ENCODE assay signal across 1 cellular context in the genomic region with DNA sequence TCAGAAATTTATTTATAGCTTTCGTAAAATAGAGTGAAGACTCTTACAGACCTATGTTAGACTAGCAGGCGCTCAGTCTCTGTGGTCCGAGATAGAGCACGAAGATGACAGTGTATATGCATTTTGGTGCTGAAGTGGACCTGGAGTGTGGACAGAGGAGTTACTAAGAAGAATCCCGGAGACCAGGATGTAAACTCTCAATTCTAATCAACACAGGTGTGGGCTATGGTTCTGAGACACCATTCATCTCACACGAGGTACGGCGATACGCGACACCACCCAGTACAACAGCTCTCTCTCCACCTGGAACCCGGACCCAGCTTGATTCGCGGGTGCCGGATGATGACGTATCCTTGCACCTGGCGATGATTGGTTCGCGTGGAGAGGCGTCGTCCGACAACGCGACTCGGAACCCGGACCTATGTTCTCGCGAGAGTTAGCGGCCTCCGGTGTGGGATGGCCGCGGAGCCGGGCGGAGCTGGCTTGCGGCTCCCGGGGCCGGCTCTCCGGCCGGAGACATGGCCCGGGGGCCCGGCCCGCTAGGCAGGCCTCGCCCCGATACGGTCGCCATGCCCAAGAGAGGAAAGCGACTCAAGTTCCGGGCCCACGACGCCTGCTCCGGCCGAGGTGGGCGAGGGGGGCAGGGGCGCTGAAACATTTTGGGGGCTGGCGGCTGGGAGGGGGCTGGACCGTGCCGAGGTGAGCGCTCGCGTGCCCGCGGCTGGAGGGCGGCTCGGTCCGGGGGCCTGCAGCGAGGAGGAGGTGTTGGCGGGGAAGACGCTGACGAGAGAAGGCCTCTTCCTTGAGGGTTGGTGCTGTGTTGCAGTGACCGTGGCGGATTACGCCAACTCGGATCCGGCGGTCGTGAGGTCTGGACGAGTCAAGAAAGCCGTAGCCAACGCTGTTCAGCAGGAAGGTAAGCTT.
TF ChIP-seq lines count a peak whose summit lies in the region.

A gene with protein sequence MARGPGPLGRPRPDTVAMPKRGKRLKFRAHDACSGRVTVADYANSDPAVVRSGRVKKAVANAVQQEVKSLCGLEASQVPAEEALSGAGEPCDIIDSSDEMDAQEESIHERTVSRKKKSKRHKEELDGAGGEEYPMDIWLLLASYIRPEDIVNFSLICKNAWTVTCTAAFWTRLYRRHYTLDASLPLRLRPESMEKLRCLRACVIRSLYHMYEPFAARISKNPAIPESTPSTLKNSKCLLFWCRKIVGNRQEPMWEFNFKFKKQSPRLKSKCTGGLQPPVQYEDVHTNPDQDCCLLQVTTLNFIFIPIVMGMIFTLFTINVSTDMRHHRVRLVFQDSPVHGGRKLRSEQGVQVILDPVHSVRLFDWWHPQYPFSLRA (plus strand): TSS at position 427 of the 924 bp plus-strand sequence. CDS start 92 bp downstream, at position 519.

TF ChIP-seq in K562, 482 proteins besides CTCF, POLR2A, EP300 and RAD21 (continued from another document and continues in another):
- TF ChIP-seq ZFP36 (IDR thresholded peaks at IDR 0.05; ENCODE audit: low read depth, low read length, partially characterized antibody) (no peak), DACH1 (IDR thresholded peaks at IDR 0.05; ENCODE audit: partially characterized antibody) (peak; percentile 29), MYBL2 (IDR thresholded peaks at IDR 0.05; ENCODE audit: low read depth) (no peak), MYBL2 (CRISPR knock-in tag; IDR thresholded peaks at IDR 0.05; ENCODE audit: borderline replicate concordance) (no peak), ZNF24 (IDR thresholded peaks at IDR 0.05) (no peak; the same call in 1 of the 2 replicates), HIVEP1 (CRISPR knock-in tag; IDR thresholded peaks at IDR 0.05) (no peak), ESRRA (IDR thresholded peaks at IDR 0.05; ENCODE audit: borderline replicate concordance, low read depth) (peak; percentile 65; the same call in 1 of the 2 replicates), TCF3 (CRISPR knock-in tag; IDR thresholded peaks at IDR 0.05) (no peak; the same call in none of the 2 replicates), NCOA4 (IDR thresholded peaks at IDR 0.05; ENCODE audit: partially characterized antibody) (no peak), ZKSCAN1 (IDR thresholded peaks at IDR 0.05; ENCODE audit: low read depth, low read length) (peak; percentile 51; the same call in 1 of the 2 replicates), ZNF224 (CRISPR knock-in tag; IDR thresholded peaks at IDR 0.05) (no peak), NR2C2 (CRISPR knock-in tag; IDR thresholded peaks at IDR 0.05) (peak; percentile 78; the same call in 1 of the 2 replicates), NR2C2 (tag; IDR thresholded peaks at IDR 0.05) (peak; percentile 79), MCM5 (IDR thresholded peaks at IDR 0.05; ENCODE audit: low read depth) (no peak), MAZ (CRISPR knock-in tag; conservative IDR thresholded peaks at IDR 0.05 in 1 of 2, IDR thresholded peaks at IDR 0.05 in 1 of 2) (peak; percentile 67 to 75; a peak in 3 of 4 replicates), RBM15 (IDR thresholded peaks at IDR 0.05; ENCODE audit: insufficient read depth, low read length) (no peak), PHF8 (IDR thresholded peaks at IDR 0.05; ENCODE audit: borderline replicate concordance, low read length) (peak; percentile 80), NR2C1 (IDR thresholded peaks at IDR 0.05) (no peak; the same call in 1 of the 2 replicates), NR2C1 (tag; IDR thresholded peaks at IDR 0.05) (peak; percentile 56; the same call in 1 of the 2 replicates), POLR2B (IDR thresholded peaks at IDR 0.05; ENCODE audit: low read depth, partially characterized antibody) (peak; percentile 99), CBFA2T2 (conservative IDR thresholded peaks at IDR 0.05) (no peak), NFE2L1 (tag; IDR thresholded peaks at IDR 0.05; ENCODE audit: borderline replicate concordance, low read depth) (no peak), ATF1 (CRISPR knock-in tag; IDR thresholded peaks at IDR 0.05) (peak; percentile 98), ATF1 (tag; IDR thresholded peaks at IDR 0.05) (peak; percentile 100), PPARD (CRISPR knock-in tag; IDR thresholded peaks at IDR 0.05) (no peak), XRCC5 (IDR thresholded peaks at IDR 0.05; ENCODE audit: low read depth, low read length) (0 out of 2 replicates have a peak, but pooled peaks have one; percentile 13), GABPB2 (CRISPR knock-in tag; conservative IDR thresholded peaks at IDR 0.05) (no peak), ZBED1 (IDR thresholded peaks at IDR 0.05) (no peak), SRF (CRISPR knock-in tag; IDR thresholded peaks at IDR 0.05) (no peak; a peak in 1 of 4 replicates), CBFA2T3 (IDR thresholded peaks at IDR 0.05) (peak; percentile 23; the same call in 1 of the 2 replicates), ZNF212 (CRISPR knock-in tag; IDR thresholded peaks at IDR 0.05) (no peak), GTF2E2 (tag; IDR thresholded peaks at IDR 0.05) (peak; percentile 48; the same call in 1 of the 2 replicates), PRMT5 (CRISPR knock-in tag; IDR thresholded peaks at IDR 0.05) (no peak), ZNF316 (IDR thresholded peaks at IDR 0.05) (peak; percentile 23; the same call in 1 of the 2 replicates), TEAD1 (CRISPR knock-in tag; IDR thresholded peaks at IDR 0.05) (peak; percentile 24 to 91; a peak in 2 of 4 replicates)
- TF ChIP-seq, protein P1, sequence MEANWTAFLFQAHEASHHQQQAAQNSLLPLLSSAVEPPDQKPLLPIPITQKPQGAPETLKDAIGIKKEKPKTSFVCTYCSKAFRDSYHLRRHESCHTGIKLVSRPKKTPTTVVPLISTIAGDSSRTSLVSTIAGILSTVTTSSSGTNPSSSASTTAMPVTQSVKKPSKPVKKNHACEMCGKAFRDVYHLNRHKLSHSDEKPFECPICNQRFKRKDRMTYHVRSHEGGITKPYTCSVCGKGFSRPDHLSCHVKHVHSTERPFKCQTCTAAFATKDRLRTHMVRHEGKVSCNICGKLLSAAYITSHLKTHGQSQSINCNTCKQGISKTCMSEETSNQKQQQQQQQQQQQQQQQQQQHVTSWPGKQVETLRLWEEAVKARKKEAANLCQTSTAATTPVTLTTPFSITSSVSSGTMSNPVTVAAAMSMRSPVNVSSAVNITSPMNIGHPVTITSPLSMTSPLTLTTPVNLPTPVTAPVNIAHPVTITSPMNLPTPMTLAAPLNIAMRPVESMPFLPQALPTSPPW (CRISPR knock-in tag; IDR thresholded peaks at IDR 0.05) = peak; percentile 68
- TF ChIP-seq, protein P2, sequence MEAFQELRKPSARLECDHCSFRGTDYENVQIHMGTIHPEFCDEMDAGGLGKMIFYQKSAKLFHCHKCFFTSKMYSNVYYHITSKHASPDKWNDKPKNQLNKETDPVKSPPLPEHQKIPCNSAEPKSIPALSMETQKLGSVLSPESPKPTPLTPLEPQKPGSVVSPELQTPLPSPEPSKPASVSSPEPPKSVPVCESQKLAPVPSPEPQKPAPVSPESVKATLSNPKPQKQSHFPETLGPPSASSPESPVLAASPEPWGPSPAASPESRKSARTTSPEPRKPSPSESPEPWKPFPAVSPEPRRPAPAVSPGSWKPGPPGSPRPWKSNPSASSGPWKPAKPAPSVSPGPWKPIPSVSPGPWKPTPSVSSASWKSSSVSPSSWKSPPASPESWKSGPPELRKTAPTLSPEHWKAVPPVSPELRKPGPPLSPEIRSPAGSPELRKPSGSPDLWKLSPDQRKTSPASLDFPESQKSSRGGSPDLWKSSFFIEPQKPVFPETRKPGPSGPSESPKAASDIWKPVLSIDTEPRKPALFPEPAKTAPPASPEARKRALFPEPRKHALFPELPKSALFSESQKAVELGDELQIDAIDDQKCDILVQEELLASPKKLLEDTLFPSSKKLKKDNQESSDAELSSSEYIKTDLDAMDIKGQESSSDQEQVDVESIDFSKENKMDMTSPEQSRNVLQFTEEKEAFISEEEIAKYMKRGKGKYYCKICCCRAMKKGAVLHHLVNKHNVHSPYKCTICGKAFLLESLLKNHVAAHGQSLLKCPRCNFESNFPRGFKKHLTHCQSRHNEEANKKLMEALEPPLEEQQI (IDR thresholded peaks at IDR 0.05) = no peak
- TF ChIP-seq, protein P3, sequence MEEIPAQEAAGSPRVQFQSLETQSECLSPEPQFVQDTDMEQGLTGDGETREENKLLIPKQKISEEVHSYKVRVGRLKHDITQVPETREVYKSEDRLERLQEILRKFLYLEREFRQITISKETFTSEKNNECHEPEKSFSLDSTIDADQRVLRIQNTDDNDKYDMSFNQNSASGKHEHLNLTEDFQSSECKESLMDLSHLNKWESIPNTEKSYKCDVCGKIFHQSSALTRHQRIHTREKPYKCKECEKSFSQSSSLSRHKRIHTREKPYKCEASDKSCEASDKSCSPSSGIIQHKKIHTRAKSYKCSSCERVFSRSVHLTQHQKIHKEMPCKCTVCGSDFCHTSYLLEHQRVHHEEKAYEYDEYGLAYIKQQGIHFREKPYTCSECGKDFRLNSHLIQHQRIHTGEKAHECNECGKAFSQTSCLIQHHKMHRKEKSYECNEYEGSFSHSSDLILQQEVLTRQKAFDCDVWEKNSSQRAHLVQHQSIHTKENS (CRISPR knock-in tag; IDR thresholded peaks at IDR 0.05) = no peak
- TF ChIP-seq, protein P4, sequence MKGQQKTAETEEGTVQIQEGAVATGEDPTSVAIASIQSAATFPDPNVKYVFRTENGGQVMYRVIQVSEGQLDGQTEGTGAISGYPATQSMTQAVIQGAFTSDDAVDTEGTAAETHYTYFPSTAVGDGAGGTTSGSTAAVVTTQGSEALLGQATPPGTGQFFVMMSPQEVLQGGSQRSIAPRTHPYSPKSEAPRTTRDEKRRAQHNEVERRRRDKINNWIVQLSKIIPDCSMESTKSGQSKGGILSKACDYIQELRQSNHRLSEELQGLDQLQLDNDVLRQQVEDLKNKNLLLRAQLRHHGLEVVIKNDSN (CRISPR knock-in tag; IDR thresholded peaks at IDR 0.05) = no peak; the same call in 1 of the 2 replicates
- TF ChIP-seq, protein P5, sequence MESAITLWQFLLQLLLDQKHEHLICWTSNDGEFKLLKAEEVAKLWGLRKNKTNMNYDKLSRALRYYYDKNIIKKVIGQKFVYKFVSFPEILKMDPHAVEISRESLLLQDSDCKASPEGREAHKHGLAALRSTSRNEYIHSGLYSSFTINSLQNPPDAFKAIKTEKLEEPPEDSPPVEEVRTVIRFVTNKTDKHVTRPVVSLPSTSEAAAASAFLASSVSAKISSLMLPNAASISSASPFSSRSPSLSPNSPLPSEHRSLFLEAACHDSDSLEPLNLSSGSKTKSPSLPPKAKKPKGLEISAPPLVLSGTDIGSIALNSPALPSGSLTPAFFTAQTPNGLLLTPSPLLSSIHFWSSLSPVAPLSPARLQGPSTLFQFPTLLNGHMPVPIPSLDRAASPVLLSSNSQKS (CRISPR knock-in tag; IDR thresholded peaks at IDR 0.05) = no peak
- TF ChIP-seq, protein P6, sequence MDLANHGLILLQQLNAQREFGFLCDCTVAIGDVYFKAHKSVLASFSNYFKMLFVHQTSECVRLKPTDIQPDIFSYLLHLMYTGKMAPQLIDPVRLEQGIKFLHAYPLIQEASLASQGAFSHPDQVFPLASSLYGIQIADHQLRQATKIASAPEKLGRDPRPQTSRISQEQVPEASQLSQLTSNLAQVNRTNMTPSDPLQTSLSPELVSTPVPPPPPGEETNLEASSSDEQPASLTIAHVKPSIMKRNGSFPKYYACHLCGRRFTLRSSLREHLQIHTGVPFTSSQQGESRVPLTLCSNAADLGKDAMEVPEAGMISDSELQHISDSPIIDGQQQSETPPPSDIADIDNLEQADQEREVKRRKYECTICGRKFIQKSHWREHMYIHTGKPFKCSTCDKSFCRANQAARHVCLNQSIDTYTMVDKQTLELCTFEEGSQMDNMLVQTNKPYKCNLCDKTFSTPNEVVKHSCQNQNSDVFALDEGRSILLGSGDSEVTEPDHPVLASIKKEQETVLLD (IDR thresholded peaks at IDR 0.05) = 0 out of 2 replicates have a peak, but pooled peaks have one; percentile 39
